Comparison of ENCODE assay signal across 26 cellular contexts in the genomic region with DNA sequence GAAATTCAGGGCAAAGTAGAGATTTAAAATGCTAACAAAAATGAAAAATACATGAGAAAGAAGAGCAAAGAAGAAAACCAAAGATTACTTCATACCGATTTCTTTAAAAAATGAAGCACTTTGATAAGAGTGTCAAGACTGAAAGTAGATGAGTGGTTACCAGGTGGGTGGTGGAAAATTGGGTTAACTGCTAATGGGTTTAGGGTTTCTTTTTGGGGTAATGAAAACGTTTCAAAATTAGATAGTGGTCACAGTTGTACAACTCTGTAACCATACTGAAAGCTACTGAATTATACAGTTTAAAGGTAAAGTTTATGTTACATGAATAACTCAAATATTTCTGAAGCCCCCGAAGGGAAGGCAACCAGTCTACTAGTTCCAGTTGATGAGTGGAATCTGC.
DNase-seq lines count a peak whose midpoint lies in the region; ATAC-seq, FAIRE-seq and TF ChIP-seq lines count a peak whose summit lies in the region.
"Had no signal": no experiment of that assay in that cellular context is flagged by ENCODE, and none has a peak within 500 bp of the region (broad histone marks: within the 10 kb centered on the region; RNA-seq: fewer than 3 reads in every experiment).

No MANE protein-coding gene starts in this region.

- H4K91ac ChIP-seq in trophoblast cell (ENCODE audit: low read depth, low read length): no peak overlapping the region

- DNase-seq in trophoblast cell (no peak), Right ventricle myocardium inferior (ENCODE audit: missing footprints) (no peak), GM19240 (ENCODE audit: insufficient read length, low spot score) (no peak), kidney (no peak)
- no peak for DNase-seq in activated naive CD4-positive, alpha-beta T cell treated with anti-CD3 and anti-CD28 coated beads, Interleukin-2, amount 50 U/mL, for 16 hours
- DNase-seq: activated CD4-positive, alpha-beta memory T cell treated with anti-CD3 and anti-CD28 coated beads, Interleukin-2, amount 10 ng/mL, durations not matched to agents 7 days and 5 days; activated naive CD4-positive, alpha-beta T cell treated with anti-CD3 and anti-CD28 coated beads, Interleukin-2, amount 10 ng/mL, durations not matched to agents 7 days and 5 days; activated T-cell treated with anti-CD3 and anti-CD28 coated beads, Interleukin-2, amount 50 U/mL, for 1 hour; DND-41; H7; KBM-7; naive thymus-derived CD8-positive, alpha-beta T cell; NCI-H1048; NCI-H2029 treated with DMSO at 0.1 percent for 48 hours; NCI-H524; posterior cingulate gyrus; SHP77 treated with DMSO at 0.1 percent for 48 hours; stimulated activated CD8-positive, alpha-beta memory T cell treated with anti-CD3 and anti-CD28 coated beads, Interleukin-4, amount 100 ng/mL, for 48 hours; substantia nigra; T-helper 17 cell had no signal

- H3K4ac ChIP-seq in trophoblast cell (ENCODE audit: low read depth, low read length): no peak overlapping the region

- no peak overlapping the region for H3K27ac ChIP-seq in trophoblast cell (ENCODE audit: low read depth, low read length)
- H3K27ac ChIP-seq in kidney (ENCODE audit: low read depth in 2 of 2, low read length in 2 of 2): no peak overlapping the region

- H2BK5ac ChIP-seq in trophoblast cell (ENCODE audit: low read depth, low read length, poor library complexity): no peak overlapping the region

- H3K79me2 ChIP-seq in trophoblast cell (ENCODE audit: control insufficient read depth, insufficient read depth, low read length, poor library complexity): peaks cover 3% of the 10 kb centered on the region

- no peak for TF ChIP-seq CTCF in kidney (IDR thresholded peaks at IDR 0.05; ENCODE audit: borderline replicate concordance, extremely low read depth, insufficient read depth)

- no peak overlapping the region for H4K12ac ChIP-seq in trophoblast cell (ENCODE audit: low read depth, low read length)

- H3K9me3 ChIP-seq in trophoblast cell (ENCODE audit: insufficient read depth, low read depth, low read length): no peaks in the 10 kb centered on the region
- H3K9me3 ChIP-seq in kidney (ENCODE audit: control insufficient read depth in 1 of 2, low read length in 2 of 2): no peaks in the 10 kb centered on the region

- intact Hi-C loops in Right ventricle myocardium inferior (cut with DNase I): no loop called here
- intact Hi-C loops in kidney (cut with DNase I): no loop called here

- no peak overlapping the region for H3K4me2 ChIP-seq in trophoblast cell (ENCODE audit: low read length)
- H3K4me2 ChIP-seq: smooth muscle cell had no signal

- H4K8ac ChIP-seq in trophoblast cell (ENCODE audit: low read depth, low read length): no peak overlapping the region

- no peak overlapping the region for H3K18ac ChIP-seq in trophoblast cell (ENCODE audit: low read length)

- FAIRE-seq in kidney (lab: Jason Lieb, UNC): no peak
- FAIRE-seq: keratinocyte had no signal

- H3K9ac ChIP-seq in trophoblast cell (ENCODE audit: low read length): no peak overlapping the region
- H3K9ac ChIP-seq in kidney (ENCODE audit: low read length in 2 of 2): no peak overlapping the region

- H2BK120ac ChIP-seq in trophoblast cell (ENCODE audit: insufficient read depth, low read length, poor library complexity): peak overlapping the region; percentile 72

- ATAC-seq in GM18909 (IDR thresholded peaks at IDR 0.05; ENCODE audit: poor library complexity, unreplicated experiment) (peak; percentile 64), HG02588 (IDR thresholded peaks at IDR 0.05; ENCODE audit: unreplicated experiment) (peak; percentile 63), HG03378 (IDR thresholded peaks at IDR 0.05; ENCODE audit: unreplicated experiment) (peak; percentile 82), Right ventricle myocardium inferior (no peak)
- ATAC-seq: naive thymus-derived CD8-positive, alpha-beta T cell; T-helper 17 cell; WTC11 had no signal

- no peak overlapping the region for H2BK12ac ChIP-seq in trophoblast cell (ENCODE audit: low read length)

- WGBS in trophoblast cell (ENCODE audit: extremely low coverage, insufficient coverage, insufficient read length): no CpG with 5 or more reads among the region's 3 CpGs

- H3K23ac ChIP-seq in trophoblast cell (ENCODE audit: low read length): no peak overlapping the region

- no peak overlapping the region for H2AK5ac ChIP-seq in trophoblast cell (ENCODE audit: low read length)

- H3K79me1 ChIP-seq in trophoblast cell (ENCODE audit: low read length): peaks cover 9% of the 10 kb centered on the region

- H3K27me3 ChIP-seq in trophoblast cell (ENCODE audit: insufficient read depth, low read length): no peaks in the 10 kb centered on the region

- H3K4me1 ChIP-seq in trophoblast cell (ENCODE audit: control insufficient read depth in 1 of 2, insufficient read depth in 2 of 2, low read length in 2 of 2) (peaks cover 6% of the 10 kb centered on the region in 2 experiments), kidney (ENCODE audit: control insufficient read depth in 1 of 2, insufficient read depth in 1 of 2, low read depth in 1 of 2, low read length in 2 of 2) (no peaks in the 10 kb centered on the region)

- H3K36me3 ChIP-seq in trophoblast cell (ENCODE audit: control insufficient read depth in 1 of 2, insufficient read depth in 2 of 2, low read length in 2 of 2) (no peaks in the 10 kb centered on the region), kidney (ENCODE audit: control insufficient read depth in 1 of 2, insufficient read depth in 2 of 2, low read length in 2 of 2) (no peaks in the 10 kb centered on the region)

- H3K4me3 ChIP-seq in trophoblast cell (ENCODE audit: low read depth, low read length) (no peak overlapping the region), kidney (ENCODE audit: low read length in 2 of 2) (no peak overlapping the region)
- H3K4me3 ChIP-seq: smooth muscle cell had no signal

- H3K14ac ChIP-seq in trophoblast cell (ENCODE audit: low read length): no peak overlapping the region

- H2AFZ ChIP-seq in trophoblast cell (ENCODE audit: insufficient read depth, low read length, poor library complexity): no peak overlapping the region
